8 cellular contexts compared by ENCODE assay signal in genomic region chr2:19494241-19494640, GRCh38.
"Had no signal": no experiment of that assay in that cellular context is flagged by ENCODE, and none has a peak within 500 bp of the region (broad histone marks: within the 10 kb centered on the region; RNA-seq: fewer than 3 reads in every experiment).

No MANE protein-coding gene starts in this region.

- H3K4me3 ChIP-seq: GM12878 had no signal

- DNase-seq: GDM1, GF-D8 had no signal

- FAIRE-seq: G401.6, GM12878, GM12891, GM12892, GM18507, GM19239 had no signal

- ATAC-seq: GM12878 had no signal
